1 cellular context compared by ENCODE assay signal in the genomic region with DNA sequence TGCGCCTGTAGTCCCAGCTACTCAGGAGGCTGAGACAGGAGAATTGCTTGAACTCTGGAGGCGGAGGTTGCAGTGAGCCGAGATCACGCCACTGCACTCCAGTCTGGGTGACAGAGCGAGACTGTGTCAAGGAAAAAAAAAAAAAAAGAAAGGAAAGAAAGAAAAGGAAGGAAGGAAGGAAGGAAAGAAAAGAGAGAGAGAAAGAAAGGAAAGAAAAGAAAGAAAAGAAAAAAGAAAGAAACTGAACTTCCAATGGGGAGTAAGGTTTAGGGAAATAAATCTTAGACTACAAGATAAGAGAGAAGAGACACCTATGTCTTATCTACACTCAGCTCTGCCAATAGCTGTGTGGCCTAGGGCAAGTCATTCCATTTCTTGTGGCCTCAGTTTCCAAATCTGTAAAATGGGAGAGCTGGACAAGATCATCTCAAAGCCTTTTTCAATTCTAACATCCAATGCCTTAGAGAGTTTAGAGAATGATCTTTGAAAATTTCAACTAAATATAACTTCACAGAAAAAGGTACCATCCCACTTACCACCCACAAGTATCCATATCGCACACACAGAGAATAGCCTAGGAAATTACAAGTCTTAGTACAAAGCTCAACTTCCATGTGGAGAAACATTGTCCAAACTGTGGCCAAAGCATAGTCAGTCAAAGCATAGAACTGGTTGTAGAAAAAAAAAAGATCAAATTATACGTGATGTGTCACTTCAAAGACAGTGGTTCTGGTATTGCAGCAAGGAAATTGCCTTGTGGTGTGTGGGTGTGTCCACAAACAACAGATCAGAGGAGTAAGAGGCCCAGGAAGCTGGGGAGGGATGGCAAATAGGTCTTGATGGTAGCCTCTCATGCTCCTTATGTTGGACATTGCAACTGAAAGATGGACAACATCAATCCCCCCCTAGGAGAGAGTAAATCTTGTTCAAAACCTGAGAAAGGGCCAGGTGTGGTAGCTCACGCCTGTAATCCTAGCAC.
TF ChIP-seq lines count a peak whose summit lies in the region.

No MANE protein-coding gene starts in this region.

TF ChIP-seq in IMR-90, 13 proteins besides CTCF, POLR2A, EP300 and RAD21:
- no peak for TF ChIP-seq SMC3 (IDR thresholded peaks at IDR 0.05; ENCODE audit: low read depth, low read length)
- TF ChIP-seq MAFK (IDR thresholded peaks at IDR 0.05; ENCODE audit: low read depth, low read length): no peak
- TF ChIP-seq RCOR1 (IDR thresholded peaks at IDR 0.05; ENCODE audit: insufficient replicate concordance, low read length): no peak
- TF ChIP-seq MXI1 (IDR thresholded peaks at IDR 0.05; ENCODE audit: borderline replicate concordance, low read depth, low read length): no peak
- TF ChIP-seq FOS (IDR thresholded peaks at IDR 0.05; ENCODE audit: low read depth, low read length): no peak
- TF ChIP-seq, protein P1, sequence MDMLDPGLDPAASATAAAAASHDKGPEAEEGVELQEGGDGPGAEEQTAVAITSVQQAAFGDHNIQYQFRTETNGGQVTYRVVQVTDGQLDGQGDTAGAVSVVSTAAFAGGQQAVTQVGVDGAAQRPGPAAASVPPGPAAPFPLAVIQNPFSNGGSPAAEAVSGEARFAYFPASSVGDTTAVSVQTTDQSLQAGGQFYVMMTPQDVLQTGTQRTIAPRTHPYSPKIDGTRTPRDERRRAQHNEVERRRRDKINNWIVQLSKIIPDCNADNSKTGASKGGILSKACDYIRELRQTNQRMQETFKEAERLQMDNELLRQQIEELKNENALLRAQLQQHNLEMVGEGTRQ (IDR thresholded peaks at IDR 0.05; ENCODE audit: low read depth, low read length): no peak
- no peak for TF ChIP-seq NFE2L2 (IDR thresholded peaks at IDR 0.05; ENCODE audit: low read depth, low read length)
- TF ChIP-seq BHLHE40 (IDR thresholded peaks at IDR 0.05; ENCODE audit: low read depth, low read length): no peak
- TF ChIP-seq RFX5 (IDR thresholded peaks at IDR 0.05; ENCODE audit: low read depth, low read length): no peak
- TF ChIP-seq CEBPB (IDR thresholded peaks at IDR 0.05; ENCODE audit: low read depth, low read length): no peak
- TF ChIP-seq MAZ (IDR thresholded peaks at IDR 0.05; ENCODE audit: borderline replicate concordance, low read depth, low read length): no peak
- TF ChIP-seq, protein P2, sequence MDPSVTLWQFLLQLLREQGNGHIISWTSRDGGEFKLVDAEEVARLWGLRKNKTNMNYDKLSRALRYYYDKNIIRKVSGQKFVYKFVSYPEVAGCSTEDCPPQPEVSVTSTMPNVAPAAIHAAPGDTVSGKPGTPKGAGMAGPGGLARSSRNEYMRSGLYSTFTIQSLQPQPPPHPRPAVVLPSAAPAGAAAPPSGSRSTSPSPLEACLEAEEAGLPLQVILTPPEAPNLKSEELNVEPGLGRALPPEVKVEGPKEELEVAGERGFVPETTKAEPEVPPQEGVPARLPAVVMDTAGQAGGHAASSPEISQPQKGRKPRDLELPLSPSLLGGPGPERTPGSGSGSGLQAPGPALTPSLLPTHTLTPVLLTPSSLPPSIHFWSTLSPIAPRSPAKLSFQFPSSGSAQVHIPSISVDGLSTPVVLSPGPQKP (IDR thresholded peaks at IDR 0.05; ENCODE audit: borderline replicate concordance, low read depth, low read length): no peak
- no peak for TF ChIP-seq CHD1 (IDR thresholded peaks at IDR 0.05; ENCODE audit: low read depth, low read length)
